Comparison of ENCODE assay signal across 16 cellular contexts in the genomic region with DNA sequence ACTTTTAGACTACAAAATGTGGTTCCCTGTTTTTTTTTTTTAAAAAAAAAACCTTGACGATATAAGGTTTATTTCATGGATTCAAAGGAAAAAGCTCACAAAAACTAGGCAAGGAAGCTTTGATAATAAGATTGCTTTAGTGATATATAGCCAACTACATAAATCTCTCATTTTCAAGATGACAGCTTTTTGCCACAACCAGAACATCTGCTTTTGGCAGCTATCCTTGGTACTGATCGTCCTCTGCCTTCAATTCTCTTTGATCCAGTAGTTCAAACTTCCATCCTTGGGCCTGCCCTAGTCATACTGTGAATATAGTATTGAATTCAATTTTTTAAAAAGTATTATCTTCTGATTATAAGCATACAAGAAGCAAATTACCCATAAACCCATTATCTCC.
"Had no signal": no experiment of that assay in that cellular context is flagged by ENCODE, and none has a peak within 500 bp of the region (broad histone marks: within the 10 kb centered on the region; RNA-seq: fewer than 3 reads in every experiment).

No MANE protein-coding gene starts in this region.

- H3K4me3 ChIP-seq: adrenal gland, skin epidermis, thyroid gland had no signal

- H2AFZ ChIP-seq: parathyroid adenoma had no signal

- H3K27ac ChIP-seq: adrenal gland, foreskin keratinocyte, parathyroid adenoma, skin epidermis, thyroid gland had no signal

- H3K27ac Mint-ChIP-seq: activated CD4-positive, alpha-beta T cell treated with anti-CD3 and anti-CD28 coated beads, Interleukin-2, amount 10 ng/mL, durations not matched to agents 7 days and 5 days; activated naive CD4-positive, alpha-beta T cell treated with anti-CD3 and anti-CD28 coated beads, Interleukin-2, amount 10 ng/mL, durations not matched to agents 7 days and 5 days; activated T-helper 17 cell treated with anti-CD3 and anti-CD28 coated beads, Interleukin-2, amount 50 U/mL, for 72 hours; naive thymus-derived CD4-positive, alpha-beta T cell had no signal

- H3K4me1 Mint-ChIP-seq: activated CD4-positive, alpha-beta T cell treated with anti-CD3 and anti-CD28 coated beads, Interleukin-2, amount 10 ng/mL, durations not matched to agents 7 days and 5 days; activated naive CD4-positive, alpha-beta T cell treated with anti-CD3 and anti-CD28 coated beads, Interleukin-2, amount 10 ng/mL, durations not matched to agents 7 days and 5 days; activated T-helper 17 cell treated with anti-CD3 and anti-CD28 coated beads, Interleukin-2, amount 50 U/mL, for 72 hours had no signal

- H3K4me3 Mint-ChIP-seq: activated CD4-positive, alpha-beta T cell treated with anti-CD3 and anti-CD28 coated beads, Interleukin-2, amount 10 ng/mL, durations not matched to agents 7 days and 5 days; activated naive CD4-positive, alpha-beta T cell treated with anti-CD3 and anti-CD28 coated beads, Interleukin-2, amount 10 ng/mL, durations not matched to agents 7 days and 5 days; activated T-helper 17 cell treated with anti-CD3 and anti-CD28 coated beads, Interleukin-2, amount 50 U/mL, for 72 hours; naive thymus-derived CD4-positive, alpha-beta T cell had no signal

- H3K27me3 ChIP-seq: adrenal gland, foreskin keratinocyte, thyroid gland had no signal

- H3K4me1 ChIP-seq: adrenal gland, foreskin keratinocyte, parathyroid adenoma, thyroid gland had no signal

- H3K79me2 ChIP-seq: parathyroid adenoma had no signal

- DNase-seq: activated CD4-positive, alpha-beta T cell treated with anti-CD3 and anti-CD28 coated beads, Interleukin-2, amount 10 ng/mL, durations not matched to agents 7 days and 5 days; activated CD4-positive, CD25-positive, alpha-beta regulatory T cell; activated CD8-positive, alpha-beta memory T cell treated with anti-CD3 and anti-CD28 coated beads for 24 hours; activated naive CD4-positive, alpha-beta T cell treated with anti-CD3 and anti-CD28 coated beads, Interleukin-2, amount 10 ng/mL, durations not matched to agents 7 days and 5 days; adrenal gland; foreskin keratinocyte; head of caudate nucleus; left colon; naive thymus-derived CD4-positive, alpha-beta T cell; retina; thyroid gland had no signal

- H3K9ac ChIP-seq: parathyroid adenoma had no signal

- ATAC-seq: activated T-helper 17 cell treated with anti-CD3 and anti-CD28 coated beads, Interleukin-2, amount 50 U/mL, for 72 hours; foreskin keratinocyte; left colon; naive thymus-derived CD4-positive, alpha-beta T cell had no signal

- FAIRE-seq: colon, urothelium cell line had no signal

- H3K9me3 ChIP-seq: adrenal gland, thyroid gland had no signal

- H3K9me3 Mint-ChIP-seq: activated T-helper 17 cell treated with anti-CD3 and anti-CD28 coated beads, Interleukin-2, amount 50 U/mL, for 72 hours had no signal

- H3K27me3 Mint-ChIP-seq: activated T-helper 17 cell treated with anti-CD3 and anti-CD28 coated beads, Interleukin-2, amount 50 U/mL, for 72 hours had no signal

- H3K36me3 ChIP-seq: adrenal gland, thyroid gland had no signal
